21 cellular contexts compared by ENCODE assay signal in genomic region chr22:28369849-28370248, GRCh38.
DNase-seq lines count a peak whose midpoint lies in the region; ATAC-seq and TF ChIP-seq lines count a peak whose summit lies in the region.
"Had no signal": no experiment of that assay in that cellular context is flagged by ENCODE, and none has a peak within 500 bp of the region (broad histone marks: within the 10 kb centered on the region; RNA-seq: fewer than 3 reads in every experiment).

No MANE protein-coding gene starts in this region.

- H3K4me3 Mint-ChIP-seq in activated CD4-positive, alpha-beta T cell treated with anti-CD3 and anti-CD28 coated beads for 36 hours: no peak overlapping the region
- H3K4me3 Mint-ChIP-seq in WTC11: no peak overlapping the region
- H3K4me3 Mint-ChIP-seq: activated naive CD8-positive, alpha-beta T cell; brain; endodermal cell; naive B cell had no signal

- H3K4me3 ChIP-seq in Jurkat, Clone E6-1 (ENCODE audit: low read length): no peak overlapping the region
- no peak overlapping the region for H3K4me3 ChIP-seq in mucosa of descending colon
- H3K4me3 ChIP-seq: BLaER1, heart left ventricle, lung, pancreas, right lobe of liver, SJSA1 had no signal

- POLR2A ChIA-PET in activated CD4-positive, alpha-beta T cell treated with anti-CD3 and anti-CD28 coated beads for 36 hours (lab: Charles Lee): no interaction called here
- POLR2A ChIA-PET in WTC11 (lab: Charles Lee): no interaction called here

- TF ChIP-seq CTCF in WTC11 (IDR thresholded peaks at IDR 0.05) (no peak), mucosa of descending colon (IDR thresholded peaks at IDR 0.05) (no peak)

- no peaks in the 10 kb centered on the region for H3K4me1 ChIP-seq in mucosa of descending colon (ENCODE audit: low read depth)
- H3K4me1 ChIP-seq: right lobe of liver, SJSA1 had no signal

- no peaks in the 10 kb centered on the region for H3K9me3 ChIP-seq in mucosa of descending colon
- H3K9me3 ChIP-seq: pancreas, right lobe of liver, SJSA1 had no signal

- no peaks in the 10 kb centered on the region for H3K36me3 ChIP-seq in mucosa of descending colon (ENCODE audit: low read depth)
- H3K36me3 ChIP-seq: BLaER1, heart left ventricle, pancreas, right lobe of liver, SJSA1 had no signal

- no peaks in the 10 kb centered on the region for H3K27me3 Mint-ChIP-seq in activated CD4-positive, alpha-beta T cell treated with anti-CD3 and anti-CD28 coated beads for 36 hours
- no peaks in the 10 kb centered on the region for H3K27me3 Mint-ChIP-seq in WTC11 (ENCODE audit: low read depth)
- H3K27me3 Mint-ChIP-seq: activated naive CD8-positive, alpha-beta T cell; brain had no signal

- intact Hi-C loops in activated CD4-positive, alpha-beta T cell treated with anti-CD3 and anti-CD28 coated beads for 36 hours (cut with DNase I, micrococcal nuclease): no loop called here
- intact Hi-C loops in mucosa of descending colon (cut with DNase I, micrococcal nuclease): no loop called here

- DNase-seq in activated CD4-positive, alpha-beta T cell treated with anti-CD3 and anti-CD28 coated beads for 36 hours: peak; percentile 28
- DNase-seq in activated CD4-positive, alpha-beta T cell treated with anti-CD3 and anti-CD28 coated beads for 48 hours: no peak
- DNase-seq in Jurkat, Clone E6-1 (ENCODE audit: low read depth, low spot score): peak; percentile 68
- no peak for DNase-seq in WTC11 (ENCODE audit: low spot score)
- DNase-seq in mucosa of descending colon: peak in 1 of 3 donors; percentile 26
- DNase-seq in A172 (ENCODE audit: low spot score): no peak
- DNase-seq: endodermal cell; heart left ventricle; naive B cell; NCI-H1417 treated with DMSO at 0.1 percent for 48 hours; NCI-H82; pancreas; right lobe of liver; stimulated activated CD4-positive, alpha-beta T cell treated with anti-CD3 and anti-CD28 coated beads, Interleukin-2, amount 100 ng/mL, for 24 hours had no signal

- no peaks in the 10 kb centered on the region for H3K36me3 Mint-ChIP-seq in activated CD4-positive, alpha-beta T cell treated with anti-CD3 and anti-CD28 coated beads for 36 hours (ENCODE audit: low read depth)
- no peaks in the 10 kb centered on the region for H3K36me3 Mint-ChIP-seq in WTC11

- H3K27ac Mint-ChIP-seq in activated CD4-positive, alpha-beta T cell treated with anti-CD3 and anti-CD28 coated beads for 36 hours: no peak overlapping the region
- peak overlapping the region; percentile 11; the same call in 1 of the 2 replicates for H3K27ac Mint-ChIP-seq in WTC11
- H3K27ac Mint-ChIP-seq: activated naive CD8-positive, alpha-beta T cell; endodermal cell had no signal

- ATAC-seq in activated CD4-positive, alpha-beta T cell treated with anti-CD3 and anti-CD28 coated beads for 36 hours: peak; percentile 87
- no peak; the same call in 1 of the 2 replicates for ATAC-seq in WTC11
- peak; percentile 94 for ATAC-seq in mucosa of descending colon
- ATAC-seq in GM21619 (IDR thresholded peaks at IDR 0.05; ENCODE audit: unreplicated experiment): no peak
- no peak for ATAC-seq in HG02623 (IDR thresholded peaks at IDR 0.05; ENCODE audit: unreplicated experiment)
- ATAC-seq: heart left ventricle, pancreas, right lobe of liver had no signal

- peaks cover 14% of the 10 kb centered on the region for H3K4me1 Mint-ChIP-seq in activated CD4-positive, alpha-beta T cell treated with anti-CD3 and anti-CD28 coated beads for 36 hours
- H3K4me1 Mint-ChIP-seq in WTC11: no peaks in the 10 kb centered on the region

- H3K9me3 Mint-ChIP-seq in activated CD4-positive, alpha-beta T cell treated with anti-CD3 and anti-CD28 coated beads for 36 hours (ENCODE audit: low read depth): no peaks in the 10 kb centered on the region
- peaks cover 10% of the 10 kb centered on the region for H3K9me3 Mint-ChIP-seq in WTC11

- CTCF ChIA-PET in activated CD4-positive, alpha-beta T cell treated with anti-CD3 and anti-CD28 coated beads for 36 hours (lab: Charles Lee): no interaction called here
- CTCF ChIA-PET in WTC11 (lab: Charles Lee): no interaction called here

TF ChIP-seq in WTC11, 78 proteins besides CTCF, POLR2A, EP300 and RAD21 (continues in another document):
- TF ChIP-seq GRHL2 (CRISPR knock-in tag; IDR thresholded peaks at IDR 0.05; ENCODE audit: insufficient replicate concordance, severe bottlenecking) (no peak), ZNF281 (CRISPR knock-in tag; IDR thresholded peaks at IDR 0.05) (no peak), ZNF263 (CRISPR knock-in tag; IDR thresholded peaks at IDR 0.05; ENCODE audit: low read depth) (no peak), MAX (CRISPR knock-in tag; IDR thresholded peaks at IDR 0.05) (no peak), NFE2L1 (CRISPR knock-in tag; IDR thresholded peaks at IDR 0.05) (no peak), GABPB1 (CRISPR knock-in tag; IDR thresholded peaks at IDR 0.05) (no peak), PREB (CRISPR knock-in tag; IDR thresholded peaks at IDR 0.05; ENCODE audit: borderline replicate concordance) (no peak), TCF7 (CRISPR knock-in tag; IDR thresholded peaks at IDR 0.05; ENCODE audit: low read depth) (no peak), FOXP4 (CRISPR knock-in tag; IDR thresholded peaks at IDR 0.05) (no peak), ATF3 (CRISPR knock-in tag; conservative IDR thresholded peaks at IDR 0.05) (no peak), ZBTB43 (CRISPR knock-in tag; IDR thresholded peaks at IDR 0.05) (no peak), CREB1 (CRISPR knock-in tag; IDR thresholded peaks at IDR 0.05) (no peak), NFYB (CRISPR knock-in tag; conservative IDR thresholded peaks at IDR 0.05; ENCODE audit: low read depth) (no peak), SMAD3 (CRISPR knock-in tag; IDR thresholded peaks at IDR 0.05; ENCODE audit: borderline replicate concordance) (no peak)

Comparison
In these comparisons a context has a peak if more than half of its experiments do, and no peak if none do; other contexts are left out.
1. DNase-seq: peak in activated CD4-positive, alpha-beta T cell treated with anti-CD3 and anti-CD28 coated beads for 36 hours (single experiment) and Jurkat, Clone E6-1 (single experiment); none in activated CD4-positive, alpha-beta T cell treated with anti-CD3 and anti-CD28 coated beads for 48 hours (single experiment), WTC11 (single experiment) and A172 (single experiment).
2. ATAC-seq: peak in activated CD4-positive, alpha-beta T cell treated with anti-CD3 and anti-CD28 coated beads for 36 hours (single experiment) and mucosa of descending colon (single experiment); none in WTC11 (single experiment), GM21619 (single experiment) and HG02623 (single experiment).